21 cellular contexts compared by ENCODE assay signal in the genomic region with DNA sequence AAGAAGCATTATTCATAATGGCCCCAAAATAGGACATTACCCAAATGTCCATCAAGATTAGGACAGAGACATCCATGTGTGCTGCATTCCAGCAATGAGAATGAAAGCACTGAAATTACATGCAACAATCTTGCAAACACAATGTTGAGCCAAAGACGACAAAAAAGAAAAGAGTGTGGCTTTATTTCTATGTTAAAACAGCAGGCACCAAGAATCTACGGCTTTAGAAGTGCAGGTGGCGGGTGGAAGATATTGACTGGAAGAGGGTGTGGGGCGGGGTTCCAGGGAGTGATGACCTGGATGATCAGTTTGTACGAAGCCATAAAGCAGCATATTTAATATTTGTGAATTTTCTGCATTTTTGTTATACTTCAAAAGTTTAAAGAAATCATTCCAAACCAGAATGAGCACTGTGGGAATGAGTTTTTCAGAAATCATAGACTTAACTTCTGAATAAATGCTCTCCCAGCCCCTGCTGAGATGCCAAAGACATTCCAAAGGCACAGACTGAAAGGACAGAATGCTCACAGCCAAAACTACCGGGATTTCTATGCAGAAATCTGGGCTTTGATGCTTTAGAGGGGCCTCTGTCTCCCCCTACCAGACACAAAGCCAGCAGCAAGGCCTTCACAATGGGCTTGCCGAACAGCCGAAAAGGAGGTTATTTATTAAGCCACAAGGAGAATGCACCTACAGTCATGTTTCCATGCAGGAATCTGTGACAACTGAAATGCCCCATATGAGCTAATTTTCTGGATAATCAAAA.
DNase-seq lines count a peak whose midpoint lies in the region; ATAC-seq and FAIRE-seq lines count a peak whose summit lies in the region.
"Had no signal": no experiment of that assay in that cellular context is flagged by ENCODE, and none has a peak within 500 bp of the region (broad histone marks: within the 10 kb centered on the region; RNA-seq: fewer than 3 reads in every experiment).

No MANE protein-coding gene starts in this region.

- H3K36me3 ChIP-seq in HUES6 (ENCODE audit: control insufficient read depth, insufficient read depth, low read length) = no peaks in the 10 kb centered on the region
- H3K36me3 ChIP-seq: adrenal gland, left lung, pancreas, Peyer's patch, vagina had no signal

- no peak for FAIRE-seq in urothelium cell line (lab: Jason Lieb, UNC)
- FAIRE-seq: pancreas, small intestine had no signal

- H3K4me3 ChIP-seq in HUES6 (ENCODE audit: low read depth, low read length) = peak overlapping the region; percentile 10; the same call in 1 of the 2 replicates
- H3K4me3 ChIP-seq: adrenal gland, left lung, pancreas, Peyer's patch, vagina had no signal

- H3K4me1 ChIP-seq in HUES6 (ENCODE audit: control insufficient read depth, insufficient read depth, low read length) = peaks cover 48% of the 10 kb centered on the region
- H3K4me1 ChIP-seq: adrenal gland, left lung, pancreas, Peyer's patch, vagina had no signal

- ATAC-seq in HG03280 (IDR thresholded peaks at IDR 0.05; ENCODE audit: unreplicated experiment) = no peak
- ATAC-seq: activated CD8-positive, alpha-beta memory T cell treated with anti-CD3 and anti-CD28 coated beads, Interleukin-2, amount 10 ng/mL, durations not matched to agents 7 days and 5 days; left lung; pancreas had no signal

- peak overlapping the region; percentile 35; the same call in 1 of the 2 replicates for H3K27ac ChIP-seq in HUES6 (ENCODE audit: low read depth, low read length)
- peak overlapping the region; percentile 58 for H3K27ac ChIP-seq in cingulate gyrus (ENCODE audit: low read depth, low read length)
- H3K27ac ChIP-seq: adrenal gland, left lung, pancreas, Peyer's patch, vagina had no signal

- H3K9me3 ChIP-seq in HUES6 (ENCODE audit: control insufficient read depth, insufficient read depth, low read depth, low read length) = no peaks in the 10 kb centered on the region
- H3K9me3 ChIP-seq: adrenal gland, left lung, pancreas, Peyer's patch, SK-N-SH, vagina had no signal

- no peaks in the 10 kb centered on the region for H3K27me3 ChIP-seq in HUES6 (ENCODE audit: control insufficient read depth, insufficient read depth, low read length)
- H3K27me3 ChIP-seq: adrenal gland, pancreas, Peyer's patch, vagina had no signal

- no peak overlapping the region for H3K9ac ChIP-seq in HUES6 (ENCODE audit: low read length)
- H3K9ac ChIP-seq: SK-N-SH had no signal

- DNase-seq in iPS-NIHi11 (ENCODE audit: low spot score) (peak; percentile 68), retina (peak; percentile 63), urothelium cell line (ENCODE audit: low spot score) (no peak)
- DNase-seq in activated CD4-positive, alpha-beta T cell treated with anti-CD3 and anti-CD28 coated beads for 48 hours = no peak
- DNase-seq: activated CD4-positive, alpha-beta T cell treated with anti-CD3 and anti-CD28 coated beads for 1 hour; activated CD8-positive, alpha-beta memory T cell treated with anti-CD3 and anti-CD28 coated beads, Interleukin-2, amount 10 ng/mL, durations not matched to agents 7 days and 5 days; activated effector memory CD4-positive, alpha-beta T cell treated with Interleukin-2 at 50 U/mL for 16 hours; adrenal gland; COR-L47; left lung; NCI-H1417 treated with DMSO at 0.1 percent for 48 hours; pancreas; Peyer's patch; SK-N-SH; small intestine; stimulated activated CD4-positive, alpha-beta T cell treated with anti-CD3 and anti-CD28 coated beads, Interleukin-4, amount 100 ng/mL, for 24 hours; T1000 had no signal

Comparison
In these comparisons a context has a peak if more than half of its experiments do, and no peak if none do; other contexts are left out.
1. DNase-seq: peak in iPS-NIHi11 (single experiment) and retina (single experiment); none in activated CD4-positive, alpha-beta T cell treated with anti-CD3 and anti-CD28 coated beads for 48 hours (single experiment) and urothelium cell line (single experiment).